ENCODE assay signal across 8 cellular contexts in the genomic region with DNA sequence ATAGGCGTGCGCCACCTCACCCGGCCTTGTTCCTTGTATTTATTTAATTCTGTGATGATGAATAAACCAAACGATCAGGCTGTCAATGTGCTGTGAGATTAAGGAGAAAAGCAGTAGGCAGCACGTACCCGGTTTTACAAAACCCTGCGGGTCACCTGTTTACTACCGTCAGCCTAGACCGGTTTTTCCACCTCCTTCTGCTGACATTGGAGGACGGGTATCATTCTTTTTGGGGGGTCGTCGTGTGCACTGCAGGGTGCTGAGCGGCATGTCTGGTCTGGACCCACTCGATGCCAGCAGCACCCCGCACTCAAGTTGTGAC. TPM values are rescaled to one million over a fixed set of nuclear protein-coding genes. Genes with fewer than 3 reads are reported as not detected.
DNase-seq lines count a peak whose midpoint lies in the region; ATAC-seq lines count a peak whose summit lies in the region.

No MANE protein-coding gene starts in this region.

- peaks cover 26% of the 10 kb centered on the region for H3K36me3 ChIP-seq in BLaER1
- H3K36me3 ChIP-seq in KOPT-K1 (ENCODE audit: insufficient read depth, low read length), result peaks cover 27% of the 10 kb centered on the region
- H3K36me3 ChIP-seq in naive thymus-derived CD4-positive, alpha-beta T cell (ENCODE audit: control insufficient read depth in 2 of 3, insufficient read depth in 3 of 3, low read length in 3 of 3), result peaks cover 0 to 22% (median 4%) of the 10 kb centered on the region in 3 experiments

- H3K27me3 Mint-ChIP-seq in naive thymus-derived CD4-positive, alpha-beta T cell, result peaks cover 0 to 9% (median 0%) of the 10 kb centered on the region in 5 donors

- POLR2A ChIA-PET in naive thymus-derived CD4-positive, alpha-beta T cell (lab: Charles Lee), result no interaction called here

- peak overlapping the region; percentile 50 to 89 (median 81) for H3K27ac Mint-ChIP-seq in naive thymus-derived CD4-positive, alpha-beta T cell

- CTCF ChIA-PET in naive thymus-derived CD4-positive, alpha-beta T cell (lab: Charles Lee), result no interaction called here

- peak overlapping the region; percentile 82 for H3K27ac ChIP-seq in BLaER1
- peak overlapping the region; percentile 72 for H3K27ac ChIP-seq in KOPT-K1 (ENCODE audit: low read depth, low read length, poor library complexity, severe bottlenecking)
- peak overlapping the region; percentile 68 for H3K27ac ChIP-seq in caudate nucleus (ENCODE audit: low read depth, low read length)
- peak overlapping the region; percentile 64 for H3K27ac ChIP-seq in naive thymus-derived CD4-positive, alpha-beta T cell (ENCODE audit: low read depth, low read length)

- H3K4me3 ChIP-seq in BLaER1, result peak overlapping the region; percentile 100
- peak overlapping the region; percentile 40 for H3K4me3 ChIP-seq in naive thymus-derived CD4-positive, alpha-beta T cell (ENCODE audit: low read length)

- peaks cover 28 to 48% (median 40%) of the 10 kb centered on the region in 7 donors for H3K4me1 Mint-ChIP-seq in naive thymus-derived CD4-positive, alpha-beta T cell

- H3K4me3 Mint-ChIP-seq in naive thymus-derived CD4-positive, alpha-beta T cell, result peak overlapping the region; percentile 72 to 89 (median 80)

- H3K27me3 ChIP-seq in BLaER1, result no peaks in the 10 kb centered on the region
- H3K27me3 ChIP-seq in naive thymus-derived CD4-positive, alpha-beta T cell (ENCODE audit: control insufficient read depth in 2 of 2, insufficient read depth in 2 of 2, low read length in 2 of 2), result no peaks in the 10 kb centered on the region

- H4K20me1 ChIP-seq in BLaER1, result peaks cover 31% of the 10 kb centered on the region

- H3K9me3 Mint-ChIP-seq in naive thymus-derived CD4-positive, alpha-beta T cell, result peaks cover 0 to 1% (median 0%) of the 10 kb centered on the region in 11 donors

- no peak for DNase-seq in caudate nucleus (lab: John Stamatoyannopoulos, UW)
- DNase-seq in naive thymus-derived CD4-positive, alpha-beta T cell, result no peak
- no peak for DNase-seq in occipital lobe (lab: John Stamatoyannopoulos, UW)
- no peak for DNase-seq in NCI-H2029 treated with DMSO at 0.1 percent for 48 hours (lab: John Stamatoyannopoulos, UW)
- DNase-seq in HT-29 (ENCODE audit: low spot score), result no peak

- H3K9ac ChIP-seq in BLaER1, result peak overlapping the region; percentile 72; the same call in 1 of the 2 replicates

- intact Hi-C loops in naive thymus-derived CD4-positive, alpha-beta T cell (cut with micrococcal nuclease), result loop anchor here (2.0 to 10.0 kb wide), 8 partner anchors 72 to 1496 kb away; a partner anchor contains a TSS

- peaks cover 77% of the 10 kb centered on the region for H3K4me1 ChIP-seq in BLaER1
- H3K4me1 ChIP-seq in naive thymus-derived CD4-positive, alpha-beta T cell (ENCODE audit: control insufficient read depth in 2 of 2, insufficient read depth in 2 of 2, low read length in 2 of 2), result peaks cover 35 to 40% of the 10 kb centered on the region in 2 donors

- no peak for ATAC-seq in naive thymus-derived CD4-positive, alpha-beta T cell
- ATAC-seq in HG02970 (IDR thresholded peaks at IDR 0.05; ENCODE audit: low FRiP score, unreplicated experiment), result no peak

- H3K9me3 ChIP-seq in BLaER1, result no peaks in the 10 kb centered on the region
- H3K9me3 ChIP-seq in KOPT-K1 (ENCODE audit: insufficient read depth, low read length, poor library complexity, severe bottlenecking), result no peaks in the 10 kb centered on the region
- H3K9me3 ChIP-seq in naive thymus-derived CD4-positive, alpha-beta T cell (ENCODE audit: control insufficient read depth in 2 of 3, low read length in 3 of 3), result no peaks in the 10 kb centered on the region

- peaks cover 0 to 7% (median 3%) of the 10 kb centered on the region in 5 donors for H3K36me3 Mint-ChIP-seq in naive thymus-derived CD4-positive, alpha-beta T cell

- peak overlapping the region; percentile 79 for H3K4me2 ChIP-seq in BLaER1

RNA-seq across cellular contexts. Expression of a gene that starts 0.9 kb away (rescaled TPM):
- 100 to 1,000 TPM; 129 to 227 (median 144) TPM for total RNA-seq in naive thymus-derived CD4-positive, alpha-beta T cell
- polyA plus RNA-seq in naive thymus-derived CD4-positive, alpha-beta T cell, result 1 to 10 TPM; 5.0 to 5.7 TPM
- 35.7 TPM for total RNA-seq in occipital lobe
- total RNA-seq in HT-29 (2014; rRNA removed; shearing (Covaris generic)), result 223 and 234 TPM in 2 replicates

RNA-seq across cellular contexts. Expression of a gene that starts 5.1 kb away (rescaled TPM):
- 10 to 100 TPM; 10.9 to 24.2 (median 17.5) TPM for total RNA-seq in naive thymus-derived CD4-positive, alpha-beta T cell
- polyA plus RNA-seq in naive thymus-derived CD4-positive, alpha-beta T cell, result 10 to 100 TPM; 29.3 to 32.3 TPM
- 16.7 TPM for total RNA-seq in occipital lobe
- total RNA-seq in HT-29 (2014; rRNA removed; shearing (Covaris generic)), result 0.26 and 0.97 TPM in 2 replicates

RNA-seq across cellular contexts. Expression of a gene that starts 22.8 kb away (rescaled TPM):
- total RNA-seq in naive thymus-derived CD4-positive, alpha-beta T cell, result 100 to 1,000 TPM in 1 of 5 experiments, 10 to 100 TPM in 4; 48.4 to 101 (median 68.0) TPM
- polyA plus RNA-seq in naive thymus-derived CD4-positive, alpha-beta T cell, result 100 to 1,000 TPM; 182 to 232 TPM
- 26.5 TPM for total RNA-seq in occipital lobe
- total RNA-seq in HT-29 (2014; rRNA removed; shearing (Covaris generic)), result 133 and 170 TPM in 2 replicates

RNA-seq across cellular contexts. Expression of a gene that starts 31.7 kb away (rescaled TPM):
- 1,000 to 10,000 TPM; 1,300 to 2,097 (median 2,012) TPM for total RNA-seq in naive thymus-derived CD4-positive, alpha-beta T cell
- polyA plus RNA-seq in naive thymus-derived CD4-positive, alpha-beta T cell, result 1,000 to 10,000 TPM; 3,657 to 3,761 TPM
- 252 TPM for total RNA-seq in occipital lobe
- total RNA-seq in HT-29 (2014; rRNA removed; shearing (Covaris generic)), result 2,135 and 2,483 TPM in 2 replicates

RNA-seq across cellular contexts. Expression of a gene that starts 43.5 kb away (rescaled TPM):
- under 1 TPM; 0.05 to 0.24 (median 0.10) TPM for total RNA-seq in naive thymus-derived CD4-positive, alpha-beta T cell
- polyA plus RNA-seq in naive thymus-derived CD4-positive, alpha-beta T cell, result under 1 TPM; 0.01 to 0.05 TPM
- 141 TPM for total RNA-seq in occipital lobe
- total RNA-seq in HT-29 (2014; rRNA removed; shearing (Covaris generic)), result 0.16 and 0.43 TPM in 2 replicates
